ENCODE assay signal across 9 cellular contexts in genomic region chr14:85415015-85415712, GRCh38.
DNase-seq lines count a peak whose midpoint lies in the region; ATAC-seq, FAIRE-seq and TF ChIP-seq lines count a peak whose summit lies in the region.
"Had no signal": no experiment of that assay in that cellular context is flagged by ENCODE, and none has a peak within 500 bp of the region (broad histone marks: within the 10 kb centered on the region; RNA-seq: fewer than 3 reads in every experiment).

No MANE protein-coding gene starts in this region.

- DNase-seq in CD1c-positive myeloid dendritic cell (ENCODE audit: extremely low spot score): peak; percentile 57
- peak; percentile 97 for DNase-seq in NCI-H226
- peak; percentile 67 for DNase-seq in endothelial cell of umbilical vein (ENCODE audit: low read depth, low spot score)
- no peak for DNase-seq in nephron progenitor cell
- no peak for DNase-seq in frontal cortex (ENCODE audit: low spot score in 2 of 2)
- DNase-seq in activated CD8-positive, alpha-beta memory T cell treated with anti-CD3 and anti-CD28 coated beads, Interleukin-2, amount 50 U/mL, for 4 hours: no peak
- no peak for DNase-seq in stimulated activated naive CD8-positive, alpha-beta T cell treated with anti-CD3 and anti-CD28 coated beads, Interleukin-15, Interleukin-2, amounts not matched to agents 100 U/mL and 50 U/mL, for 24 hours

- CTCF ChIA-PET in endothelial cell of umbilical vein (lab: Charles Lee): no interaction called here

- no TSS peak for BruUV-seq in endothelial cell of umbilical vein (replicated peaks; lab: Mats Ljungman, UMichigan)

- H3K9me3 ChIP-seq in endothelial cell of umbilical vein (replicated peaks; ENCODE audit: control insufficient read depth, insufficient read depth, low read length): no peaks in the 10 kb centered on the region

- H3K4me3 Mint-ChIP-seq in nephron progenitor cell: no peak overlapping the region
- H3K4me3 Mint-ChIP-seq: T-helper 1 cell treated with Interleukin-12 subunit alpha and Interleukin-12 subunit beta and Interleukin-4 antibody, amounts not matched to agents 30 μg/mL and 1 μg/mL, for 36 hours had no signal

- dilution Hi-C loops in endothelial cell of umbilical vein (cut with MboI; ENCODE audit: extremely low pct_ligation_motif_present, low sequenced_read_pairs): no loop called here

- H3K27ac Mint-ChIP-seq in nephron progenitor cell: peak overlapping the region; percentile 2
- H3K27ac Mint-ChIP-seq: T-helper 1 cell treated with Interleukin-12 subunit alpha and Interleukin-12 subunit beta and Interleukin-4 antibody, amounts not matched to agents 30 μg/mL and 1 μg/mL, for 36 hours had no signal

- H3K79me2 ChIP-seq in endothelial cell of umbilical vein (ENCODE audit: control insufficient read depth, insufficient read depth, low read length): no peaks in the 10 kb centered on the region

- no peak for ATAC-seq in GM21381 (IDR thresholded peaks at IDR 0.05; ENCODE audit: unreplicated experiment)
- ATAC-seq in stimulated activated naive CD8-positive, alpha-beta T cell treated with anti-CD3 and anti-CD28 coated beads, Interleukin-15, Interleukin-2, amounts not matched to agents 100 U/mL and 50 U/mL, for 24 hours: no peak

- no peaks in the 10 kb centered on the region for H4K20me1 ChIP-seq in endothelial cell of umbilical vein (replicated peaks; ENCODE audit: control insufficient read depth, extremely low read depth, insufficient read depth, low read length)

- no peaks in the 10 kb centered on the region for H3K36me3 Mint-ChIP-seq in nephron progenitor cell (ENCODE audit: low read depth)

- TF ChIP-seq CTCF in endothelial cell of umbilical vein (IDR thresholded peaks at IDR 0.05; ENCODE audit: extremely low read depth in 1 of 2, insufficient read depth in 1 of 2, low read depth in 1 of 2, low read length in 2 of 2): peak in 1 of 2 donors; percentile 28
- TF ChIP-seq CTCF in nephron progenitor cell (IDR thresholded peaks at IDR 0.05): no peak

- H3K36me3 ChIP-seq in endothelial cell of umbilical vein (ENCODE audit: control insufficient read depth in 2 of 2, extremely low read depth in 1 of 2, insufficient read depth in 2 of 2, low read length in 2 of 2): no peaks in the 10 kb centered on the region

- H3K27me3 Mint-ChIP-seq in nephron progenitor cell (ENCODE audit: low read depth, poor library complexity): no peaks in the 10 kb centered on the region

- peak overlapping the region; percentile 37 for H3K4me2 ChIP-seq in endothelial cell of umbilical vein (ENCODE audit: insufficient read depth, low read length)

- H3K4me1 Mint-ChIP-seq in nephron progenitor cell: no peaks in the 10 kb centered on the region

- POLR2A ChIA-PET in endothelial cell of umbilical vein (lab: Charles Lee): no interaction called here

- no peak for FAIRE-seq in endothelial cell of umbilical vein (lab: Jason Lieb, UNC)
- FAIRE-seq in frontal cortex (lab: Jason Lieb, UNC): no peak

- peak overlapping the region; percentile 79 for H3K27ac ChIP-seq in endothelial cell of umbilical vein (ENCODE audit: insufficient read depth, low read depth, low read length)

- H3K9ac ChIP-seq in endothelial cell of umbilical vein (replicated peaks; ENCODE audit: extremely low read depth, insufficient read depth, low read length): peak overlapping the region; percentile 34

- H3K9me1 ChIP-seq in endothelial cell of umbilical vein (replicated peaks; ENCODE audit: control insufficient read depth, extremely low read depth, insufficient read depth, low read length): no peaks in the 10 kb centered on the region

- H3K4me1 ChIP-seq in endothelial cell of umbilical vein (ENCODE audit: control insufficient read depth, extremely low read depth, insufficient read depth, low read length): peaks cover 38% of the 10 kb centered on the region

- H3K4me3 ChIP-seq in endothelial cell of umbilical vein (replicated peaks in 1 of 3; ENCODE audit: insufficient read depth in 1 of 3, low read depth in 1 of 3, low read length in 3 of 3): no peak overlapping the region

- H3K9me3 Mint-ChIP-seq in nephron progenitor cell: no peaks in the 10 kb centered on the region

- H2AFZ ChIP-seq in endothelial cell of umbilical vein (ENCODE audit: low read depth, low read length): no peak overlapping the region

- no peak for TF ChIP-seq POLR2A in endothelial cell of umbilical vein (IDR thresholded peaks at IDR 0.05; ENCODE audit: low read depth, low read length)

- H3K27me3 ChIP-seq in endothelial cell of umbilical vein (ENCODE audit: control insufficient read depth in 2 of 2, insufficient read depth in 2 of 2, low read length in 2 of 2): no peaks in the 10 kb centered on the region

- intact Hi-C loops in endothelial cell of umbilical vein (cut with micrococcal nuclease): loop anchor here (5.0 to 10.0 kb wide), 4 partner anchors 220 to 1600 kb away; no protein-coding TSS in a partner anchor

TF ChIP-seq in endothelial cell of umbilical vein, 7 proteins besides CTCF, POLR2A, EP300 and RAD21:
- TF ChIP-seq MYC (IDR thresholded peaks at IDR 0.05; ENCODE audit: low read depth, low read length): no peak
- TF ChIP-seq EZH2 (IDR thresholded peaks at IDR 0.05; ENCODE audit: borderline replicate concordance, low read depth, low read length, severe bottlenecking): no peak
- no peak for TF ChIP-seq GATA2 (IDR thresholded peaks at IDR 0.05; ENCODE audit: insufficient read depth, insufficient read length, low read depth, low read length)
- TF ChIP-seq MAX (IDR thresholded peaks at IDR 0.05; ENCODE audit: insufficient read depth, insufficient read length): no peak
- peak; percentile 35 for TF ChIP-seq POLR2AphosphoS5 (IDR thresholded peaks at IDR 0.05; ENCODE audit: insufficient read depth, low read depth, low read length)
- TF ChIP-seq JUN (IDR thresholded peaks at IDR 0.05; ENCODE audit: borderline replicate concordance, insufficient read depth, insufficient read length, low read depth): peak; percentile 13
- TF ChIP-seq FOS (IDR thresholded peaks at IDR 0.05; ENCODE audit: borderline replicate concordance, insufficient read depth, low read length): peak; percentile 48

Comparison
In these comparisons a context has a peak if more than half of its experiments do, and no peak if none do; other contexts are left out.
1. DNase-seq: peak in CD1c-positive myeloid dendritic cell (single experiment), NCI-H226 (single experiment) and endothelial cell of umbilical vein (single experiment); none in nephron progenitor cell (single experiment), frontal cortex (0 of 2), activated CD8-positive, alpha-beta memory T cell treated with anti-CD3 and anti-CD28 coated beads, Interleukin-2, amount 50 U/mL, for 4 hours (single experiment) and stimulated activated naive CD8-positive, alpha-beta T cell treated with anti-CD3 and anti-CD28 coated beads, Interleukin-15, Interleukin-2, amounts not matched to agents 100 U/mL and 50 U/mL, for 24 hours (single experiment).